ENCODE assay signal across 8 cellular contexts in genomic region chr19:17946965-17947784, GRCh38. TPM values are rescaled to one million over a fixed set of nuclear protein-coding genes. Genes with fewer than 3 reads are reported as not detected.
DNase-seq lines count a peak whose midpoint lies in the region; ATAC-seq lines count a peak whose summit lies in the region.

No MANE protein-coding gene starts in this region.

- peak overlapping the region; percentile 81 for H3K9ac ChIP-seq in iPS-15b (ENCODE audit: low read depth, low read length)

- H3K4me3 Mint-ChIP-seq in CD4-positive, CD25-positive, alpha-beta regulatory T cell: peak overlapping the region; percentile 86 to 93 (median 88)
- peak overlapping the region; percentile 80 to 86 for H3K4me3 Mint-ChIP-seq in stimulated activated naive B cell treated with anti-CD40 and anti-IgM and Interleukin-4, amounts not matched to agents 10 μg/mL and 1 μg/mL and 100 μg/mL, for 72 hours

- in situ Hi-C loops in G401 (cut with HindIII; ENCODE audit: low sequenced_read_pairs): no loop called here

- ATAC-seq in CD4-positive, CD25-positive, alpha-beta regulatory T cell (ENCODE audit: low read depth in 2 of 2): peak; percentile 23 to 38
- ATAC-seq in GM19397 (IDR thresholded peaks at IDR 0.05; ENCODE audit: unreplicated experiment): peak; percentile 20
- peak; percentile 38 for ATAC-seq in HG03460 (IDR thresholded peaks at IDR 0.05; ENCODE audit: unreplicated experiment)
- ATAC-seq in activated naive CD4-positive, alpha-beta T cell treated with anti-CD3 and anti-CD28 coated beads, Interleukin-2, amount 50 U/mL, for 72 hours: peak; percentile 52 to 67
- ATAC-seq in stimulated activated naive B cell treated with anti-CD40 and anti-IgM and Interleukin-4, amounts not matched to agents 10 μg/mL and 1 μg/mL and 100 μg/mL, for 72 hours (replicated peaks): peak; percentile 43 to 51

- no peaks in the 10 kb centered on the region for H3K36me3 ChIP-seq in CD4-positive, CD25-positive, alpha-beta regulatory T cell (ENCODE audit: control insufficient read depth, insufficient read depth, low read length)
- H3K36me3 ChIP-seq in iPS-15b (ENCODE audit: control insufficient read depth, insufficient read depth, low read length): no peaks in the 10 kb centered on the region

- peaks cover 0 to 4% (median 0%) of the 10 kb centered on the region in 7 donors for H3K9me3 Mint-ChIP-seq in CD4-positive, CD25-positive, alpha-beta regulatory T cell
- H3K9me3 Mint-ChIP-seq in activated naive CD4-positive, alpha-beta T cell treated with anti-CD3 and anti-CD28 coated beads, Interleukin-2, amount 50 U/mL, for 72 hours: no peaks in the 10 kb centered on the region
- no peaks in the 10 kb centered on the region for H3K9me3 Mint-ChIP-seq in stimulated activated naive B cell treated with anti-CD40 and anti-IgM and Interleukin-4, amounts not matched to agents 10 μg/mL and 1 μg/mL and 100 μg/mL, for 72 hours

- peaks cover 0 to 49% (median 22%) of the 10 kb centered on the region in 4 donors for H3K4me1 Mint-ChIP-seq in CD4-positive, CD25-positive, alpha-beta regulatory T cell
- peaks cover 43 to 58% of the 10 kb centered on the region in 2 donors for H3K4me1 Mint-ChIP-seq in stimulated activated naive B cell treated with anti-CD40 and anti-IgM and Interleukin-4, amounts not matched to agents 10 μg/mL and 1 μg/mL and 100 μg/mL, for 72 hours

- peaks cover 9% of the 10 kb centered on the region for H3K27me3 ChIP-seq in CD4-positive, CD25-positive, alpha-beta regulatory T cell (ENCODE audit: control insufficient read depth, insufficient read depth, low read length)
- peaks cover 13% of the 10 kb centered on the region for H3K27me3 ChIP-seq in iPS-15b (ENCODE audit: control insufficient read depth, insufficient read depth, low read length)

- H3K27ac Mint-ChIP-seq in CD4-positive, CD25-positive, alpha-beta regulatory T cell: peak overlapping the region; percentile 74 to 95 (median 93)
- H3K27ac Mint-ChIP-seq in activated naive CD4-positive, alpha-beta T cell treated with anti-CD3 and anti-CD28 coated beads, Interleukin-2, amount 50 U/mL, for 72 hours: peak overlapping the region; percentile 85 to 97
- H3K27ac Mint-ChIP-seq in stimulated activated naive B cell treated with anti-CD40 and anti-IgM and Interleukin-4, amounts not matched to agents 10 μg/mL and 1 μg/mL and 100 μg/mL, for 72 hours: peak overlapping the region; percentile 96

- no peaks in the 10 kb centered on the region for H3K36me3 Mint-ChIP-seq in CD4-positive, CD25-positive, alpha-beta regulatory T cell
- H3K36me3 Mint-ChIP-seq in activated naive CD4-positive, alpha-beta T cell treated with anti-CD3 and anti-CD28 coated beads, Interleukin-2, amount 50 U/mL, for 72 hours: peaks cover 5 to 8% of the 10 kb centered on the region in 2 donors
- H3K36me3 Mint-ChIP-seq in stimulated activated naive B cell treated with anti-CD40 and anti-IgM and Interleukin-4, amounts not matched to agents 10 μg/mL and 1 μg/mL and 100 μg/mL, for 72 hours: peaks cover 5 to 24% of the 10 kb centered on the region in 2 donors

- peaks cover 44% of the 10 kb centered on the region for H3K27me3 Mint-ChIP-seq in CD4-positive, CD25-positive, alpha-beta regulatory T cell
- H3K27me3 Mint-ChIP-seq in stimulated activated naive B cell treated with anti-CD40 and anti-IgM and Interleukin-4, amounts not matched to agents 10 μg/mL and 1 μg/mL and 100 μg/mL, for 72 hours: peaks cover 5 to 10% of the 10 kb centered on the region in 2 donors

- peak in 1 of 3 donors; percentile 26 for DNase-seq in CD4-positive, CD25-positive, alpha-beta regulatory T cell
- no peak for DNase-seq in activated naive CD4-positive, alpha-beta T cell treated with anti-CD3 and anti-CD28 coated beads, Interleukin-2, amount 50 U/mL, for 72 hours (ENCODE audit: low spot score in 2 of 2)
- DNase-seq in stimulated activated naive B cell treated with anti-CD40 and anti-IgM and Interleukin-4, amounts not matched to agents 10 μg/mL and 1 μg/mL and 100 μg/mL, for 72 hours: no peak
- DNase-seq in G401 (ENCODE audit: low spot score): no peak
- DNase-seq in NCI-H1436 (lab: John Stamatoyannopoulos, UW): no peak

- H3K4me1 ChIP-seq in CD4-positive, CD25-positive, alpha-beta regulatory T cell (ENCODE audit: control insufficient read depth, insufficient read depth, low read length, poor library complexity, severe bottlenecking): peaks cover 47% of the 10 kb centered on the region
- H3K4me1 ChIP-seq in iPS-15b (ENCODE audit: control insufficient read depth, insufficient read depth, low read length): peaks cover under 1% of the 10 kb centered on the region

- H3K9me3 ChIP-seq in CD4-positive, CD25-positive, alpha-beta regulatory T cell (ENCODE audit: control insufficient read depth in 2 of 2, low read length in 2 of 2): no peaks in the 10 kb centered on the region
- H3K9me3 ChIP-seq in iPS-15b (ENCODE audit: control insufficient read depth, insufficient read depth, low read length): no peaks in the 10 kb centered on the region

- peak overlapping the region; percentile 52 for H3K4me3 ChIP-seq in CD4-positive, CD25-positive, alpha-beta regulatory T cell (ENCODE audit: low read depth, low read length)
- H3K4me3 ChIP-seq in iPS-15b (ENCODE audit: low read depth, low read length): peak overlapping the region; percentile 76

- H3K27ac ChIP-seq in CD4-positive, CD25-positive, alpha-beta regulatory T cell (ENCODE audit: insufficient read depth, low read length, poor library complexity, severe bottlenecking): peak overlapping the region; percentile 95

RNA-seq across cellular contexts. Expression of gene CCDC124, which starts 14.4 kb away (rescaled TPM):
- total RNA-seq in CD4-positive, CD25-positive, alpha-beta regulatory T cell: 32.2 TPM
- polyA plus RNA-seq in CD4-positive, CD25-positive, alpha-beta regulatory T cell: 10 to 100 TPM; 29.6 to 42.7 (median 33.5) TPM
- 10 to 100 TPM; 66.4 to 80.8 TPM for total RNA-seq in activated naive CD4-positive, alpha-beta T cell treated with anti-CD3 and anti-CD28 coated beads, Interleukin-2, amount 50 U/mL, for 72 hours
- 181 and 230 TPM in 2 replicates for total RNA-seq in G401 (2014; rRNA removed; shearing (Covaris generic))

RNA-seq across cellular contexts. Expression of gene KCNN1, which starts 19.7 kb away (rescaled TPM):
- not detected for total RNA-seq in CD4-positive, CD25-positive, alpha-beta regulatory T cell
- not detected for polyA plus RNA-seq in CD4-positive, CD25-positive, alpha-beta regulatory T cell
- under 1 TPM; 0.19 to 0.36 TPM for total RNA-seq in activated naive CD4-positive, alpha-beta T cell treated with anti-CD3 and anti-CD28 coated beads, Interleukin-2, amount 50 U/mL, for 72 hours
- total RNA-seq in G401 (2014; rRNA removed; shearing (Covaris generic)): 13.2 and 16.0 TPM in 2 replicates

Comparison
In these comparisons a context has a peak if more than half of its experiments do, and no peak if none do; other contexts are left out.
1. RNA of gene KCNN1, which starts 19.7 kb away (total RNA-seq): 13.2 to 16.0 TPM in G401; 0.19 to 0.36 TPM in activated naive CD4-positive, alpha-beta T cell treated with anti-CD3 and anti-CD28 coated beads, Interleukin-2, amount 50 U/mL, for 72 hours and not detected in CD4-positive, CD25-positive, alpha-beta regulatory T cell (single experiment); every median in the first group is over 10 times any median in the second.
2. Peak in every context shown above with its lines, with median percentiles within 50 percentile points of each other: ATAC-seq and H3K27ac Mint-ChIP-seq.